9 cellular contexts compared by ENCODE assay signal in genomic region chr13:97224544-97225324, GRCh38. TPM values are rescaled to one million over a fixed set of nuclear protein-coding genes. Genes with fewer than 3 reads are reported as not detected.
DNase-seq lines count a peak whose midpoint lies in the region; FAIRE-seq and TF ChIP-seq lines count a peak whose summit lies in the region.
"Had no signal": no experiment of that assay in that cellular context is flagged by ENCODE, and none has a peak within 500 bp of the region (broad histone marks: within the 10 kb centered on the region; RNA-seq: fewer than 3 reads in every experiment).

No MANE protein-coding gene starts in this region.

- H3K9ac ChIP-seq in astrocyte (ENCODE audit: low read length): peak overlapping the region; percentile 96

- peak overlapping the region; percentile 92 for H3K27ac ChIP-seq in astrocyte (ENCODE audit: low read depth, low read length)

- no peaks in the 10 kb centered on the region for H3K36me3 ChIP-seq in astrocyte (ENCODE audit: insufficient read depth, low read length)

- H4K20me1 ChIP-seq in astrocyte (ENCODE audit: insufficient read depth, low read length): peaks cover 51% of the 10 kb centered on the region

- H3K4me1 Mint-ChIP-seq in astrocyte (ENCODE audit: low read depth, unreplicated experiment): peaks cover 27% of the 10 kb centered on the region

- peaks cover 3% of the 10 kb centered on the region for H3K36me3 Mint-ChIP-seq in astrocyte (ENCODE audit: low read depth, unreplicated experiment)

- H3K27me3 ChIP-seq in astrocyte (ENCODE audit: insufficient read depth, low read length): no peaks in the 10 kb centered on the region

- peak overlapping the region; percentile 99 for H3K4me2 ChIP-seq in astrocyte (ENCODE audit: low read length)

- H2AFZ ChIP-seq in astrocyte (ENCODE audit: low read depth, low read length): no peak overlapping the region

- H3K4me1 ChIP-seq in astrocyte (ENCODE audit: insufficient read depth, low read length): peaks cover 31% of the 10 kb centered on the region

- DNase-seq in NCI-H2107 treated with DMSO at 0.1 percent for 48 hours (lab: John Stamatoyannopoulos, UW; ENCODE audit: unreplicated experiment) (peak; percentile 71), NCI-H2107 (lab: John Stamatoyannopoulos, UW) (no peak), NCI-H345 treated with DMSO at 0.1 percent for 48 hours (lab: John Stamatoyannopoulos, UW; ENCODE audit: unreplicated experiment) (peak; percentile 51), astrocyte (ENCODE audit: low read depth) (peak; percentile 41), kidney tubule cell (ENCODE audit: low spot score) (peak; percentile 82), stromal cell of bone marrow (ENCODE audit: low read depth) (peak; percentile 33), epidermal melanocyte (ENCODE audit: insufficient read length, low spot score) (no peak), KG1 (lab: John Stamatoyannopoulos, UW) (no peak)

- no peaks in the 10 kb centered on the region for H3K27me3 Mint-ChIP-seq in astrocyte (ENCODE audit: low read depth, unreplicated experiment)

- no peak for TF ChIP-seq CTCF in astrocyte (IDR thresholded peaks at IDR 0.05; ENCODE audit: insufficient read depth, low read depth, low read length)

- H3K9me3 Mint-ChIP-seq in astrocyte (ENCODE audit: unreplicated experiment): no peaks in the 10 kb centered on the region

- peak overlapping the region; percentile 92 for H3K4me3 Mint-ChIP-seq in astrocyte (ENCODE audit: unreplicated experiment)

- peak overlapping the region; percentile 95 for H3K27ac Mint-ChIP-seq in astrocyte (ENCODE audit: unreplicated experiment)

- peaks cover 75% of the 10 kb centered on the region for H3K79me2 ChIP-seq in astrocyte (ENCODE audit: insufficient read depth, low read length)

- H3K4me3 ChIP-seq in astrocyte (ENCODE audit: insufficient read depth, low read depth, low read length): peak overlapping the region; percentile 86

- peak; percentile 37 for FAIRE-seq in astrocyte (lab: Jason Lieb, UNC)
- FAIRE-seq: G401.6 had no signal

- H3K9me3 ChIP-seq in astrocyte (ENCODE audit: insufficient read depth, low read depth, low read length): no peaks in the 10 kb centered on the region

RNA-seq across cellular contexts. Expression of gene MBNL2, which starts 2.6 kb away (rescaled TPM):
- 66.5 and 70.2 TPM in 2 replicates for total RNA-seq in astrocyte

Comparison
In these comparisons a context has a peak if more than half of its experiments do, and no peak if none do; other contexts are left out.
1. DNase-seq: peak in NCI-H2107 treated with DMSO at 0.1 percent for 48 hours (single experiment), NCI-H345 treated with DMSO at 0.1 percent for 48 hours (single experiment), astrocyte (single experiment), kidney tubule cell (single experiment) and stromal cell of bone marrow (single experiment); none in NCI-H2107 (single experiment), epidermal melanocyte (single experiment) and KG1 (single experiment).